ENCODE assay signal across 16 cellular contexts in the genomic region with DNA sequence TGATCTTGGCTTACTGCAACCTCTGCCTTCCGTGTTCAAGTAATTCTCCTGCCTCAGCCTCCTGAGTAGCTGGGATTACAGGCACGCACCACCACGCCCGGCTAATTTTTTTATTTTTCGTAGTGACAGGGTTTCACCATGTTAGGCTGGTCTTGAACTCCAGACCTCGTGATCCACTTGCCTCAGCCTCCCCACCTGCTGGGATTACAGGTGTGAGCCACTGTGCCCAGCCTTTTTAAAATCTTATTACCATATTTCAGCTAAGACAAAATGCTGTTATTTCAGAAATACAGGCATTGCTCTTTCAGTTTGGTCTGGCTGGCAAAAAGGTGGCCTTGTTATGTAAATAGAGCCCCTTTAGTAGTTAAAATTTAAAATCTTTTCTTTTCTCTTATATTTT. TPM values are rescaled to one million over a fixed set of nuclear protein-coding genes. Genes with fewer than 3 reads are reported as not detected.
"Had no signal": no experiment of that assay in that cellular context is flagged by ENCODE, and none has a peak within 500 bp of the region (broad histone marks: within the 10 kb centered on the region; RNA-seq: fewer than 3 reads in every experiment).

No MANE protein-coding gene starts in this region.

- H3K9me3 ChIP-seq: gastroesophageal sphincter, left lung, neutrophil, sigmoid colon, tibial nerve, uterus had no signal

- H3K36me3 ChIP-seq: gastroesophageal sphincter, left lung, neutrophil, sigmoid colon, uterus had no signal

- H3K36me3 Mint-ChIP-seq: natural killer cell had no signal

- H3K27ac Mint-ChIP-seq: activated naive CD4-positive, alpha-beta T cell treated with anti-CD3 and anti-CD28 coated beads for 36 hours; natural killer cell; T-helper 1 cell treated with Interleukin-12 subunit alpha and Interleukin-12 subunit beta and Interleukin-4 antibody, amounts not matched to agents 30 μg/mL and 1 μg/mL, for 36 hours had no signal

- H3K4me1 Mint-ChIP-seq: natural killer cell had no signal

- ATAC-seq: gastroesophageal sphincter, left lung, natural killer cell had no signal

- H3K27ac ChIP-seq: gastroesophageal sphincter, left lung, neutrophil, parathyroid adenoma, sigmoid colon, uterus had no signal

- H3K4me3 ChIP-seq: gastroesophageal sphincter, left lung, sigmoid colon, tibial nerve, uterus had no signal

- DNase-seq: activated CD4-positive, alpha-beta T cell treated with anti-CD3 and anti-CD28 coated beads, Interleukin-2, amount 50 U/mL, for 1 hour; activated naive CD4-positive, alpha-beta T cell treated with anti-CD3 and anti-CD28 coated beads for 36 hours; activated T-cell treated with anti-CD3 and anti-CD28 coated beads for 4 hours; kidney; left lung; mesenchymal stem cell; natural killer cell; sigmoid colon; stimulated activated CD4-positive, alpha-beta T cell treated with anti-CD3 and anti-CD28 coated beads, Interleukin-2, amount 100 ng/mL, for 24 hours; uterus had no signal

- H3K9me3 Mint-ChIP-seq: activated naive CD4-positive, alpha-beta T cell treated with anti-CD3 and anti-CD28 coated beads for 36 hours; natural killer cell; T-helper 1 cell treated with Interleukin-12 subunit alpha and Interleukin-12 subunit beta and Interleukin-4 antibody, amounts not matched to agents 30 μg/mL and 1 μg/mL, for 36 hours had no signal

- H3K4me1 ChIP-seq: gastroesophageal sphincter, left lung, parathyroid adenoma, sigmoid colon, tibial nerve, uterus had no signal

- H3K27me3 ChIP-seq: gastroesophageal sphincter, left lung, neutrophil, sigmoid colon, tibial nerve, uterus had no signal

- H3K4me3 Mint-ChIP-seq: activated naive CD4-positive, alpha-beta T cell treated with anti-CD3 and anti-CD28 coated beads for 36 hours; natural killer cell; T-helper 1 cell treated with Interleukin-12 subunit alpha and Interleukin-12 subunit beta and Interleukin-4 antibody, amounts not matched to agents 30 μg/mL and 1 μg/mL, for 36 hours had no signal

RNA-seq across cellular contexts. Expression of gene GLDC, which starts 46.9 kb away (rescaled TPM):
- total RNA-seq: bronchial epithelial cell had no signal
